Comparison of ENCODE assay signal across 18 cellular contexts in the genomic region with DNA sequence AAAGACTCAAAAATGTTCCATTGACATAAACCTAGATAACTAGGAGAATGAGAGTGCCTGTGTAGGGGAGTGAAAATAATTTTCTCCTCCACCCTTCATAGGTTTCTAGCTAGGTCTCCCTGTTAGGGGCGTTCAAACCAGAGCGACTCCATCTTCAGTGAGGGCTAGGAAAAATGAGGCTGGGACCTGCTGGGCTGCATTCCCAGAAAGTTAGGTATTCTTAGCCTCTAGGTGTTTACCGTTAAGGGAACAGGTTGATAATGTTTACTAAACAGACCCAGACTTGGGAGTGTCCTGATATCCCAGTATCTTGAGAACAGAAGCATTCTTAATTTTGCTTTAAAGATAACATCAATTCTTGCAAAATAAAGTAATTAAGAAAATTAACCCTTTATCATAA. TPM values are rescaled to one million over a fixed set of nuclear protein-coding genes. Genes with fewer than 3 reads are reported as not detected.
A peak's percentile ranks its signal among the peaks of the same experiment; 100 is the strongest.
DNase-seq lines count a peak whose midpoint lies in the region; ATAC-seq and TF ChIP-seq lines count a peak whose summit lies in the region.
"Had no signal": no experiment of that assay in that cellular context is flagged by ENCODE, and none has a peak within 500 bp of the region (broad histone marks: within the 10 kb centered on the region; RNA-seq: fewer than 3 reads in every experiment).

No MANE protein-coding gene starts in this region.

- H3K9me2 ChIP-seq in PC-9 (ENCODE audit: insufficient read depth) = no peaks in the 10 kb centered on the region

- no peak overlapping the region for H3K27ac ChIP-seq in PC-9
- H3K27ac ChIP-seq: BLaER1 had no signal

- ATAC-seq in HG03565 (IDR thresholded peaks at IDR 0.05; ENCODE audit: unreplicated experiment) = no peak

- H3K27me3 Mint-ChIP-seq in activated CD4-positive, alpha-beta T cell treated with anti-CD3 and anti-CD28 coated beads, Interleukin-2, amount 10 ng/mL, durations not matched to agents 24 days and 14 days = peaks cover 33% of the 10 kb centered on the region
- no peaks in the 10 kb centered on the region for H3K27me3 Mint-ChIP-seq in mesothelial cell of epicardium (ENCODE audit: low read depth)

- H3K27me3 ChIP-seq in PC-9 (ENCODE audit: insufficient read depth, low read depth) = no peaks in the 10 kb centered on the region
- H3K27me3 ChIP-seq: BLaER1 had no signal

- H3K4me3 Mint-ChIP-seq in activated CD4-positive, alpha-beta T cell treated with anti-CD3 and anti-CD28 coated beads, Interleukin-2, amount 10 ng/mL, durations not matched to agents 24 days and 14 days = no peak overlapping the region
- no peak overlapping the region for H3K4me3 Mint-ChIP-seq in mesothelial cell of epicardium
- H3K4me3 Mint-ChIP-seq: CD14-positive monocyte; CD4-positive, alpha-beta memory T cell had no signal

- no peaks in the 10 kb centered on the region; the same call in 1 of the 2 replicates for H3F3A ChIP-seq in PC-9 (ENCODE audit: insufficient read depth, low read depth)

- no TSS peak for BruUV-seq in PC-9 (replicated peaks; lab: Mats Ljungman, UMichigan)

- H3K36me3 ChIP-seq in PC-9 (ENCODE audit: low read depth) = no peaks in the 10 kb centered on the region
- H3K36me3 ChIP-seq: BLaER1, HAP-1 had no signal

- H4K20me1 ChIP-seq in PC-9 (ENCODE audit: insufficient read depth) = no peaks in the 10 kb centered on the region
- H4K20me1 ChIP-seq: BLaER1 had no signal

- H3K4me1 ChIP-seq in PC-9 (replicated peaks; ENCODE audit: insufficient read depth) = peaks cover 17% of the 10 kb centered on the region

- H3K4me3 ChIP-seq in PC-9 = no peak overlapping the region
- H3K4me3 ChIP-seq: BLaER1, HAP-1 had no signal

- H3K36me3 Mint-ChIP-seq in activated CD4-positive, alpha-beta T cell treated with anti-CD3 and anti-CD28 coated beads, Interleukin-2, amount 10 ng/mL, durations not matched to agents 24 days and 14 days (ENCODE audit: low read depth) = no peaks in the 10 kb centered on the region
- no peaks in the 10 kb centered on the region for H3K36me3 Mint-ChIP-seq in mesothelial cell of epicardium
- H3K36me3 Mint-ChIP-seq: CD14-positive monocyte; CD4-positive, alpha-beta memory T cell had no signal

- no peak overlapping the region for H3K27ac Mint-ChIP-seq in activated CD4-positive, alpha-beta T cell treated with anti-CD3 and anti-CD28 coated beads, Interleukin-2, amount 10 ng/mL, durations not matched to agents 24 days and 14 days
- H3K27ac Mint-ChIP-seq in mesothelial cell of epicardium = peak overlapping the region; percentile 79
- H3K27ac Mint-ChIP-seq: CD14-positive monocyte had no signal

- H3K4me1 Mint-ChIP-seq in activated CD4-positive, alpha-beta T cell treated with anti-CD3 and anti-CD28 coated beads, Interleukin-2, amount 10 ng/mL, durations not matched to agents 24 days and 14 days = no peaks in the 10 kb centered on the region
- peaks cover 26% of the 10 kb centered on the region for H3K4me1 Mint-ChIP-seq in mesothelial cell of epicardium
- H3K4me1 Mint-ChIP-seq: CD4-positive, alpha-beta memory T cell had no signal

- H2AFZ ChIP-seq in PC-9 = no peak overlapping the region

- H3K4me2 ChIP-seq in PC-9 = peak overlapping the region; percentile 30; the same call in 1 of the 2 replicates

- POLR2A ChIA-PET in PC-9 (lab: Charles Lee; ENCODE audit: unreplicated experiment) = no interaction called here

- CTCF ChIA-PET in PC-9 (lab: Charles Lee) = no interaction called here

- no peak for TF ChIP-seq CTCF in PC-9 (conservative IDR thresholded peaks at IDR 0.05)
- TF ChIP-seq CTCF in mesothelial cell of epicardium (IDR thresholded peaks at IDR 0.05; ENCODE audit: unreplicated experiment) = no peak

- intact Hi-C loops in activated CD4-positive, alpha-beta T cell treated with anti-CD3 and anti-CD28 coated beads, Interleukin-2, amount 10 ng/mL, durations not matched to agents 24 days and 14 days (cut with micrococcal nuclease) = no loop called here
- intact Hi-C loops in PC-9 (cut with micrococcal nuclease; ENCODE audit: unreplicated experiment) = no loop called here

- H3K9me3 ChIP-seq in PC-9 (ENCODE audit: insufficient read depth, low read depth) = no peaks in the 10 kb centered on the region
- H3K9me3 ChIP-seq: BLaER1, HAP-1 had no signal

- H3K79me2 ChIP-seq in PC-9 (ENCODE audit: low read depth) = no peaks in the 10 kb centered on the region

- H3K9me3 Mint-ChIP-seq in activated CD4-positive, alpha-beta T cell treated with anti-CD3 and anti-CD28 coated beads, Interleukin-2, amount 10 ng/mL, durations not matched to agents 24 days and 14 days = no peaks in the 10 kb centered on the region
- H3K9me3 Mint-ChIP-seq in mesothelial cell of epicardium = no peaks in the 10 kb centered on the region

- DNase-seq in activated CD4-positive, alpha-beta T cell treated with anti-CD3 and anti-CD28 coated beads, Interleukin-2, amount 10 ng/mL, durations not matched to agents 24 days and 14 days = peak; percentile 1
- DNase-seq in activated CD4-positive, alpha-beta T cell treated with anti-CD3 and anti-CD28 coated beads for 4 hours = no peak
- DNase-seq in PC-9 = peak; percentile 19 to 68
- DNase-seq in mesothelial cell of epicardium (ENCODE audit: low spot score in 2 of 2, unreplicated experiment in 2 of 2) = no peak
- DNase-seq in EL = no peak
- DNase-seq in NCI-H1417 (lab: John Stamatoyannopoulos, UW) = no peak
- DNase-seq: 8988T; CD4-positive, alpha-beta memory T cell; DMS153; DMS79 treated with DMSO at 0.1 percent for 48 hours; IMR-90 had no signal

RNA-seq across cellular contexts. Expression of a gene that starts 20.1 kb away (rescaled TPM):
- 0.43 and 0.54 TPM in 2 replicates for total RNA-seq in activated CD4-positive, alpha-beta T cell treated with anti-CD3 and anti-CD28 coated beads, Interleukin-2, amount 10 ng/mL, durations not matched to agents 24 days and 14 days
- total RNA-seq in PC-9 (2021) (0.30 and 0.39 TPM in 2 replicates), mesothelial cell of epicardium (0.27 to 0.38 TPM (median 0.29 TPM) in 3 replicates)
- total RNA-seq: A673 had no signal

RNA-seq across cellular contexts. Expression of a gene that starts 56.0 kb away (rescaled TPM):
- not detected in 2 replicates for total RNA-seq in activated CD4-positive, alpha-beta T cell treated with anti-CD3 and anti-CD28 coated beads, Interleukin-2, amount 10 ng/mL, durations not matched to agents 24 days and 14 days
- total RNA-seq in PC-9 (2021) (not detected in 2 replicates), mesothelial cell of epicardium (0.57 to 0.60 TPM (median 0.60 TPM) in 3 replicates)
- total RNA-seq: CD4-positive, alpha-beta memory T cell; H4; HT1080; IMR-90 had no signal

Comparison
In these comparisons a context has a peak if more than half of its experiments do, and no peak if none do; other contexts are left out.
1. DNase-seq: peak in activated CD4-positive, alpha-beta T cell treated with anti-CD3 and anti-CD28 coated beads, Interleukin-2, amount 10 ng/mL, durations not matched to agents 24 days and 14 days (single experiment) and PC-9 (2 of 2); none in activated CD4-positive, alpha-beta T cell treated with anti-CD3 and anti-CD28 coated beads for 4 hours (0 of 2), mesothelial cell of epicardium (0 of 2), EL (single experiment) and NCI-H1417 (0 of 3).